Comparison of ENCODE assay signal across 18 cellular contexts in the genomic region with DNA sequence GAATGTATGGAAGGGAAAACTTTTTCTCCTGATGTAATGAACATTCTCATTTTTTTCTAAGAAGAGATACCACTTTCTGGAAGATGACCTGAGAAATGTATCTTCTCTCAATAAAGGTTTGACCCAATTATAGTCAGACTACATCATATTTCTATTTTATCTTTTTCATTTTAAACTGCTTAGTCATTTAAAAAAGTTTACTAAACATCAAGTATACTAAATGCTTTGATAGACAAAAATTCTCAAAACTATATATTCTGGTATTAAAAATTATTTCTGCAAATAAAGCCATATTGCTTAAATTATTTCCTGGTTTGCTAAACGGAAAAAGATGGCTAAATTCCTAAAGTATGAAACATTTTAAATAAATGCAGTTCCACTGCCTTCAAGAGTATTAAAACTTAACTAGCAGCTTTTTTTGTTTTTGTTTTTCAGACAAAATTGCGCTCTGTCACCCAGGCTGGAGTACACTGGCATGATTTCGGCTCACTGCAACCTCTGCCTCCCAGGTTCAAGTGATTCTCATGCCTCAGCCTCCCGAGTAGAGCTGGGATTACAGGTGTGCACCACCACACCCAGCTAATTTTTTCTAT.
"Had no signal": no experiment of that assay in that cellular context is flagged by ENCODE, and none has a peak within 500 bp of the region (broad histone marks: within the 10 kb centered on the region; RNA-seq: fewer than 3 reads in every experiment).

No MANE protein-coding gene starts in this region.

- H3K27ac Mint-ChIP-seq: activated CD8-positive, alpha-beta T cell treated with anti-CD3 and anti-CD28 coated beads, Interleukin-2, amount 10 ng/mL, durations not matched to agents 7 days and 5 days; activated T-cell treated with anti-CD3 and anti-CD28 coated beads, Interleukin-2, amount 50 U/mL, for 72 hours; T-helper 2 cell treated with Interferon-gamma antibody and Interleukin-4, amounts not matched to agents 5 μg/mL and 100 μg/mL, for 36 hours had no signal

- DNase-seq: activated CD4-positive, alpha-beta T cell treated with anti-CD3 and anti-CD28 coated beads, Interleukin-2, amount 10 ng/mL, durations not matched to agents 24 days and 14 days; activated CD4-positive, CD25-positive, alpha-beta regulatory T cell; activated CD8-positive, alpha-beta memory T cell treated with anti-CD3 and anti-CD28 coated beads, Interleukin-2, amount 50 U/mL, for 4 hours; activated CD8-positive, alpha-beta T cell treated with anti-CD3 and anti-CD28 coated beads, Interleukin-2, amount 10 ng/mL, durations not matched to agents 7 days and 5 days; activated gamma-delta T cell; activated T-cell treated with anti-CD3 and anti-CD28 coated beads, Interleukin-2, amount 50 U/mL, for 72 hours; anterior cingulate cortex; brain microvascular endothelial cell; islet precursor cell; naive thymus-derived CD4-positive, alpha-beta T cell; stimulated activated CD4-positive, alpha-beta T cell treated with anti-CD3 and anti-CD28 coated beads, Interleukin-2, amount 100 ng/mL, for 24 hours had no signal

- H3K9ac ChIP-seq: parathyroid adenoma had no signal

- H3K36me3 ChIP-seq: brain microvascular endothelial cell, neutrophil had no signal

- H3K27me3 ChIP-seq: brain microvascular endothelial cell, hepatocyte, neutrophil had no signal

- H3K9me3 ChIP-seq: neutrophil had no signal

- H3K27me3 Mint-ChIP-seq: activated CD4-positive, alpha-beta T cell treated with anti-CD3 and anti-CD28 coated beads, Interleukin-2, amount 10 ng/mL, durations not matched to agents 24 days and 14 days; central memory CD8-positive, alpha-beta T cell; naive thymus-derived CD4-positive, alpha-beta T cell had no signal

- H3K4me3 Mint-ChIP-seq: activated CD4-positive, alpha-beta T cell treated with anti-CD3 and anti-CD28 coated beads, Interleukin-2, amount 10 ng/mL, durations not matched to agents 24 days and 14 days; activated CD8-positive, alpha-beta T cell treated with anti-CD3 and anti-CD28 coated beads, Interleukin-2, amount 10 ng/mL, durations not matched to agents 7 days and 5 days; activated T-cell treated with anti-CD3 and anti-CD28 coated beads, Interleukin-2, amount 50 U/mL, for 72 hours; central memory CD8-positive, alpha-beta T cell; T-helper 2 cell treated with Interferon-gamma antibody and Interleukin-4, amounts not matched to agents 5 μg/mL and 100 μg/mL, for 36 hours had no signal

- H3K9me3 Mint-ChIP-seq: T-helper 2 cell treated with Interferon-gamma antibody and Interleukin-4, amounts not matched to agents 5 μg/mL and 100 μg/mL, for 36 hours had no signal

- ATAC-seq: activated CD8-positive, alpha-beta T cell treated with anti-CD3 and anti-CD28 coated beads, Interleukin-2, amount 10 ng/mL, durations not matched to agents 7 days and 5 days; activated naive CD4-positive, alpha-beta T cell treated with anti-CD3 and anti-CD28 coated beads, Interleukin-2, amount 50 U/mL, for 72 hours; activated T-cell treated with anti-CD3 and anti-CD28 coated beads, Interleukin-2, amount 50 U/mL, for 72 hours; naive thymus-derived CD4-positive, alpha-beta T cell had no signal

- H3K4me3 ChIP-seq: coronary artery, hepatocyte had no signal
